ENCODE assay signal across 31 cellular contexts in genomic region chr12:32708926-32709325, GRCh38.
"Had no signal": no experiment of that assay in that cellular context is flagged by ENCODE, and none has a peak within 500 bp of the region (broad histone marks: within the 10 kb centered on the region; RNA-seq: fewer than 3 reads in every experiment).

No MANE protein-coding gene starts in this region.

- H3K4me1 ChIP-seq: adrenal gland, breast epithelium, esophagus squamous epithelium, gastroesophageal sphincter, heart left ventricle had no signal

- H3K4me3 Mint-ChIP-seq: activated CD4-positive, alpha-beta memory T cell treated with anti-CD3 and anti-CD28 coated beads, Interleukin-2, amount 10 ng/mL, durations not matched to agents 7 days and 5 days; activated CD4-positive, alpha-beta T cell treated with anti-CD3 and anti-CD28 coated beads, Interleukin-2, amount 10 ng/mL, durations not matched to agents 7 days and 5 days; activated naive CD4-positive, alpha-beta T cell treated with anti-CD3 and anti-CD28 coated beads for 36 hours; activated naive CD4-positive, alpha-beta T cell treated with anti-CD3 and anti-CD28 coated beads, Interleukin-2, amount 50 U/mL, for 24 hours; activated naive CD8-positive, alpha-beta T cell treated with anti-CD3 and anti-CD28 coated beads for 36 hours; activated naive CD8-positive, alpha-beta T cell treated with anti-CD3 and anti-CD28 coated beads, Interleukin-2, amount 50 U/mL, for 24 hours; activated T-cell treated with anti-CD3 and anti-CD28 coated beads, Interleukin-2, amount 50 U/mL, for 24 hours; activated T-cell treated with anti-CD3 and anti-CD28 coated beads, Interleukin-2, amount 50 U/mL, for 72 hours; brain; central memory CD8-positive, alpha-beta T cell; dendritic cell treated with granulocyte-macrophage colony-stimulating factor and Interleukin-4, amounts not matched to agents 40 ng/mL and 50 ng/mL, for 4 days; WTC11 had no signal

- H3K9me3 Mint-ChIP-seq: activated CD4-positive, alpha-beta memory T cell treated with anti-CD3 and anti-CD28 coated beads, Interleukin-2, amount 10 ng/mL, durations not matched to agents 7 days and 5 days; activated CD4-positive, alpha-beta T cell treated with anti-CD3 and anti-CD28 coated beads, Interleukin-2, amount 10 ng/mL, durations not matched to agents 7 days and 5 days; activated naive CD4-positive, alpha-beta T cell treated with anti-CD3 and anti-CD28 coated beads for 36 hours; activated naive CD4-positive, alpha-beta T cell treated with anti-CD3 and anti-CD28 coated beads, Interleukin-2, amount 50 U/mL, for 24 hours; activated naive CD8-positive, alpha-beta T cell treated with anti-CD3 and anti-CD28 coated beads for 36 hours; activated naive CD8-positive, alpha-beta T cell treated with anti-CD3 and anti-CD28 coated beads, Interleukin-2, amount 50 U/mL, for 24 hours; activated T-cell treated with anti-CD3 and anti-CD28 coated beads, Interleukin-2, amount 50 U/mL, for 24 hours; activated T-cell treated with anti-CD3 and anti-CD28 coated beads, Interleukin-2, amount 50 U/mL, for 72 hours; brain; central memory CD8-positive, alpha-beta T cell; dendritic cell treated with granulocyte-macrophage colony-stimulating factor and Interleukin-4, amounts not matched to agents 40 ng/mL and 50 ng/mL, for 4 days; WTC11 had no signal

- H3K27ac ChIP-seq: adrenal gland, breast epithelium, coronary artery, epithelial cell of prostate, esophagus squamous epithelium, gastroesophageal sphincter, heart left ventricle had no signal

- DNase-seq: activated CD4-positive, alpha-beta memory T cell treated with anti-CD3 and anti-CD28 coated beads, Interleukin-2, amount 10 ng/mL, durations not matched to agents 7 days and 5 days; activated CD4-positive, alpha-beta T cell treated with anti-CD3 and anti-CD28 coated beads for 1 hour; activated CD4-positive, alpha-beta T cell treated with anti-CD3 and anti-CD28 coated beads for 4 hours; activated CD4-positive, alpha-beta T cell treated with anti-CD3 and anti-CD28 coated beads, Interleukin-2, amount 10 ng/mL, durations not matched to agents 7 days and 5 days; activated CD4-positive, alpha-beta T cell treated with anti-CD3 and anti-CD28 coated beads, Interleukin-2, amount 50 U/mL, for 4 hours; activated CD8-positive, alpha-beta memory T cell treated with anti-CD3 and anti-CD28 coated beads, Interleukin-2, amount 50 U/mL, for 48 hours; activated effector memory CD4-positive, alpha-beta T cell treated with anti-CD3 and anti-CD28 coated beads, Interleukin-2, amount 50 U/mL, for 16 hours; activated naive CD4-positive, alpha-beta T cell treated with anti-CD3 and anti-CD28 coated beads for 36 hours; activated naive CD8-positive, alpha-beta T cell treated with anti-CD3 and anti-CD28 coated beads for 36 hours; activated naive CD8-positive, alpha-beta T cell treated with anti-CD3 and anti-CD28 coated beads, Interleukin-2, amount 50 U/mL, for 24 hours; activated T-cell treated with anti-CD3 and anti-CD28 coated beads for 4 hours; activated T-cell treated with anti-CD3 and anti-CD28 coated beads, Interleukin-2, amount 50 U/mL, for 24 hours; activated T-cell treated with anti-CD3 and anti-CD28 coated beads, Interleukin-2, amount 50 U/mL, for 72 hours; adrenal gland; amygdala; aorta; effector CD8-positive, alpha-beta T cell; esophagus squamous epithelium; foreskin melanocyte; heart left ventricle had no signal

- H3K27ac Mint-ChIP-seq: activated CD4-positive, alpha-beta memory T cell treated with anti-CD3 and anti-CD28 coated beads, Interleukin-2, amount 10 ng/mL, durations not matched to agents 7 days and 5 days; activated CD4-positive, alpha-beta T cell treated with anti-CD3 and anti-CD28 coated beads, Interleukin-2, amount 10 ng/mL, durations not matched to agents 7 days and 5 days; activated naive CD4-positive, alpha-beta T cell treated with anti-CD3 and anti-CD28 coated beads for 36 hours; activated naive CD4-positive, alpha-beta T cell treated with anti-CD3 and anti-CD28 coated beads, Interleukin-2, amount 50 U/mL, for 24 hours; activated naive CD8-positive, alpha-beta T cell treated with anti-CD3 and anti-CD28 coated beads for 36 hours; activated naive CD8-positive, alpha-beta T cell treated with anti-CD3 and anti-CD28 coated beads, Interleukin-2, amount 50 U/mL, for 24 hours; activated T-cell treated with anti-CD3 and anti-CD28 coated beads, Interleukin-2, amount 50 U/mL, for 24 hours; activated T-cell treated with anti-CD3 and anti-CD28 coated beads, Interleukin-2, amount 50 U/mL, for 72 hours; brain; dendritic cell treated with granulocyte-macrophage colony-stimulating factor and Interleukin-4, amounts not matched to agents 40 ng/mL and 50 ng/mL, for 4 days; WTC11 had no signal

- H3K4me3 ChIP-seq: adrenal gland, breast epithelium, coronary artery, esophagus squamous epithelium, gastroesophageal sphincter, heart left ventricle had no signal

- ATAC-seq: activated naive CD8-positive, alpha-beta T cell treated with anti-CD3 and anti-CD28 coated beads, Interleukin-2, amount 50 U/mL, for 24 hours; activated T-cell treated with anti-CD3 and anti-CD28 coated beads, Interleukin-2, amount 50 U/mL, for 72 hours; gastroesophageal sphincter; heart left ventricle; WTC11 had no signal

- H3K27me3 ChIP-seq: adrenal gland, breast epithelium, esophagus squamous epithelium, gastroesophageal sphincter, heart left ventricle had no signal

- H3K9me3 ChIP-seq: adrenal gland, breast epithelium, esophagus squamous epithelium, gastroesophageal sphincter, heart left ventricle had no signal

- H3K4me1 Mint-ChIP-seq: activated naive CD4-positive, alpha-beta T cell treated with anti-CD3 and anti-CD28 coated beads, Interleukin-2, amount 50 U/mL, for 24 hours; activated naive CD8-positive, alpha-beta T cell treated with anti-CD3 and anti-CD28 coated beads for 36 hours; activated naive CD8-positive, alpha-beta T cell treated with anti-CD3 and anti-CD28 coated beads, Interleukin-2, amount 50 U/mL, for 24 hours; brain; central memory CD8-positive, alpha-beta T cell; WTC11 had no signal

- FAIRE-seq: endometrium, endothelial cell of umbilical vein had no signal

- H3K27me3 Mint-ChIP-seq: activated CD4-positive, alpha-beta memory T cell treated with anti-CD3 and anti-CD28 coated beads, Interleukin-2, amount 10 ng/mL, durations not matched to agents 7 days and 5 days; activated CD4-positive, alpha-beta T cell treated with anti-CD3 and anti-CD28 coated beads, Interleukin-2, amount 10 ng/mL, durations not matched to agents 7 days and 5 days; activated naive CD4-positive, alpha-beta T cell treated with anti-CD3 and anti-CD28 coated beads, Interleukin-2, amount 50 U/mL, for 24 hours; activated naive CD8-positive, alpha-beta T cell treated with anti-CD3 and anti-CD28 coated beads for 36 hours; activated naive CD8-positive, alpha-beta T cell treated with anti-CD3 and anti-CD28 coated beads, Interleukin-2, amount 50 U/mL, for 24 hours; activated T-cell treated with anti-CD3 and anti-CD28 coated beads, Interleukin-2, amount 50 U/mL, for 24 hours; brain; central memory CD8-positive, alpha-beta T cell; dendritic cell treated with granulocyte-macrophage colony-stimulating factor and Interleukin-4, amounts not matched to agents 40 ng/mL and 50 ng/mL, for 4 days had no signal
